29 cellular contexts compared by ENCODE assay signal in genomic region chr15:90493647-90494046, GRCh38. TPM values are rescaled to one million over a fixed set of nuclear protein-coding genes. Genes with fewer than 3 reads are reported as not detected.
A peak's percentile ranks its signal among the peaks of the same experiment; 100 is the strongest.
DNase-seq lines count a peak whose midpoint lies in the region; ATAC-seq and TF ChIP-seq lines count a peak whose summit lies in the region.
"Had no signal": no experiment of that assay in that cellular context is flagged by ENCODE, and none has a peak within 500 bp of the region (broad histone marks: within the 10 kb centered on the region; RNA-seq: fewer than 3 reads in every experiment).

No MANE protein-coding gene starts in this region.

- H3K4me3 ChIP-seq in lower leg skin (ENCODE audit: low read depth, poor library complexity, severe bottlenecking), result no peak overlapping the region
- H3K4me3 ChIP-seq: cardiac muscle cell, HAP-1, lung, neural progenitor cell, PC-9, skin epidermis, uterus had no signal

- TF ChIP-seq CTCF in lower leg skin (IDR thresholded peaks at IDR 0.05), result no peak

- TF ChIP-seq POLR2A in lower leg skin (IDR thresholded peaks at IDR 0.05), result no peak

- H3K36me3 Mint-ChIP-seq in activated CD4-positive, alpha-beta T cell treated with anti-CD3 and anti-CD28 coated beads, Interleukin-2, amount 10 ng/mL, durations not matched to agents 24 days and 14 days (ENCODE audit: low read depth), result peaks cover 69% of the 10 kb centered on the region
- peaks cover 76% of the 10 kb centered on the region for H3K36me3 Mint-ChIP-seq in stimulated activated naive CD8-positive, alpha-beta T cell treated with anti-CD3 and anti-CD28 coated beads, Interleukin-15, Interleukin-2, amounts not matched to agents 100 ng/mL and 50 ng/mL, for 24 hours (ENCODE audit: low read depth)
- H3K36me3 Mint-ChIP-seq in dendritic cell treated with granulocyte-macrophage colony-stimulating factor and Interleukin-4, amounts not matched to agents 40 ng/mL and 50 ng/mL, for 4 days (ENCODE audit: low read depth), result peaks cover 100% of the 10 kb centered on the region

- no peak for DNase-seq in activated CD4-positive, alpha-beta T cell treated with anti-CD3 and anti-CD28 coated beads, Interleukin-2, amount 10 ng/mL, durations not matched to agents 24 days and 14 days
- DNase-seq in activated CD4-positive, alpha-beta T cell treated with anti-CD3 and anti-CD28 coated beads, Interleukin-2, amount 50 U/mL, for 1 hour, result no peak
- DNase-seq in stimulated activated naive CD8-positive, alpha-beta T cell treated with anti-CD3 and anti-CD28 coated beads, Interleukin-15, Interleukin-2, amounts not matched to agents 100 U/mL and 50 U/mL, for 24 hours, result no peak
- DNase-seq in NK-92 (lab: John Stamatoyannopoulos, UW; ENCODE audit: unreplicated experiment) (no peak), lower leg skin (ENCODE audit: low spot score in 2 of 2) (no peak)
- DNase-seq: activated CD4-positive, alpha-beta T cell treated with anti-CD3 and anti-CD28 coated beads, Interleukin-2, amount 50 U/mL, for 4 hours; aorta; effector CD4-positive, alpha-beta T cell; hippocampal formation; MV-4-11; NCI-H146; NCI-H2107; NCI-H345; NCI-H69; PC-9; retina; stimulated activated naive CD8-positive, alpha-beta T cell treated with anti-CD3 and anti-CD28 coated beads, Interleukin-15, amount 100 ng/mL, for 72 hours; T1000; uterus; WERI-Rb-1 had no signal

- H3K4me1 Mint-ChIP-seq in activated CD4-positive, alpha-beta T cell treated with anti-CD3 and anti-CD28 coated beads, Interleukin-2, amount 10 ng/mL, durations not matched to agents 24 days and 14 days, result peaks cover 20% of the 10 kb centered on the region
- peaks cover 13% of the 10 kb centered on the region for H3K4me1 Mint-ChIP-seq in stimulated activated naive CD8-positive, alpha-beta T cell treated with anti-CD3 and anti-CD28 coated beads, Interleukin-15, Interleukin-2, amounts not matched to agents 100 ng/mL and 50 ng/mL, for 24 hours (ENCODE audit: low read depth)
- H3K4me1 Mint-ChIP-seq in dendritic cell treated with granulocyte-macrophage colony-stimulating factor and Interleukin-4, amounts not matched to agents 40 ng/mL and 50 ng/mL, for 4 days (ENCODE audit: low read depth), result peaks cover 18% of the 10 kb centered on the region
- H3K4me1 Mint-ChIP-seq: neural progenitor cell had no signal

- intact Hi-C loops in activated CD4-positive, alpha-beta T cell treated with anti-CD3 and anti-CD28 coated beads, Interleukin-2, amount 10 ng/mL, durations not matched to agents 24 days and 14 days (cut with micrococcal nuclease), result no loop called here
- intact Hi-C loops in dendritic cell treated with granulocyte-macrophage colony-stimulating factor and Interleukin-4, amounts not matched to agents 40 ng/mL and 50 ng/mL, for 4 days (cut with micrococcal nuclease), result loop anchor here (10.0 kb wide), 1 partner anchor 51 kb away; no protein-coding TSS in a partner anchor
- intact Hi-C loops in lower leg skin (cut with DNase I; ENCODE audit: low total_unique reads), result loop anchor here (10.0 kb wide), 1 partner anchor 169 kb away; no protein-coding TSS in a partner anchor

- no peak overlapping the region for H3K4me3 Mint-ChIP-seq in activated CD4-positive, alpha-beta T cell treated with anti-CD3 and anti-CD28 coated beads, Interleukin-2, amount 10 ng/mL, durations not matched to agents 24 days and 14 days
- H3K4me3 Mint-ChIP-seq in stimulated activated naive CD8-positive, alpha-beta T cell treated with anti-CD3 and anti-CD28 coated beads, Interleukin-15, Interleukin-2, amounts not matched to agents 100 ng/mL and 50 ng/mL, for 24 hours, result no peak overlapping the region
- H3K4me3 Mint-ChIP-seq in dendritic cell treated with granulocyte-macrophage colony-stimulating factor and Interleukin-4, amounts not matched to agents 40 ng/mL and 50 ng/mL, for 4 days, result no peak overlapping the region
- H3K4me3 Mint-ChIP-seq: neural progenitor cell; stimulated activated naive CD8-positive, alpha-beta T cell treated with anti-CD3 and anti-CD28 coated beads, Interleukin-15, amount 100 ng/mL, for 72 hours had no signal

- no peak for ATAC-seq in stimulated activated naive CD8-positive, alpha-beta T cell treated with anti-CD3 and anti-CD28 coated beads, Interleukin-15, Interleukin-2, amounts not matched to agents 100 U/mL and 50 U/mL, for 24 hours
- ATAC-seq in esophagus mucosa, result no peak
- ATAC-seq: Right ventricle myocardium inferior; stimulated activated naive CD8-positive, alpha-beta T cell treated with anti-CD3 and anti-CD28 coated beads, Interleukin-15, amount 100 ng/mL, for 72 hours had no signal

- no peaks in the 10 kb centered on the region for H3K27me3 Mint-ChIP-seq in activated CD4-positive, alpha-beta T cell treated with anti-CD3 and anti-CD28 coated beads, Interleukin-2, amount 10 ng/mL, durations not matched to agents 24 days and 14 days
- H3K27me3 Mint-ChIP-seq in stimulated activated naive CD8-positive, alpha-beta T cell treated with anti-CD3 and anti-CD28 coated beads, Interleukin-15, Interleukin-2, amounts not matched to agents 100 ng/mL and 50 ng/mL, for 24 hours, result no peaks in the 10 kb centered on the region
- H3K27me3 Mint-ChIP-seq in dendritic cell treated with granulocyte-macrophage colony-stimulating factor and Interleukin-4, amounts not matched to agents 40 ng/mL and 50 ng/mL, for 4 days, result no peaks in the 10 kb centered on the region
- H3K27me3 Mint-ChIP-seq: stimulated activated naive CD8-positive, alpha-beta T cell treated with anti-CD3 and anti-CD28 coated beads, Interleukin-15, amount 100 ng/mL, for 72 hours had no signal

- peak overlapping the region; percentile 67 for H3K27ac Mint-ChIP-seq in activated CD4-positive, alpha-beta T cell treated with anti-CD3 and anti-CD28 coated beads, Interleukin-2, amount 10 ng/mL, durations not matched to agents 24 days and 14 days
- peak overlapping the region; percentile 47 for H3K27ac Mint-ChIP-seq in stimulated activated naive CD8-positive, alpha-beta T cell treated with anti-CD3 and anti-CD28 coated beads, Interleukin-15, Interleukin-2, amounts not matched to agents 100 ng/mL and 50 ng/mL, for 24 hours
- peak overlapping the region; percentile 21 for H3K27ac Mint-ChIP-seq in dendritic cell treated with granulocyte-macrophage colony-stimulating factor and Interleukin-4, amounts not matched to agents 40 ng/mL and 50 ng/mL, for 4 days
- H3K27ac Mint-ChIP-seq: neural progenitor cell had no signal

- H3K9me3 Mint-ChIP-seq in activated CD4-positive, alpha-beta T cell treated with anti-CD3 and anti-CD28 coated beads, Interleukin-2, amount 10 ng/mL, durations not matched to agents 24 days and 14 days, result no peaks in the 10 kb centered on the region
- H3K9me3 Mint-ChIP-seq in stimulated activated naive CD8-positive, alpha-beta T cell treated with anti-CD3 and anti-CD28 coated beads, Interleukin-15, Interleukin-2, amounts not matched to agents 100 ng/mL and 50 ng/mL, for 24 hours, result no peaks in the 10 kb centered on the region
- no peaks in the 10 kb centered on the region for H3K9me3 Mint-ChIP-seq in dendritic cell treated with granulocyte-macrophage colony-stimulating factor and Interleukin-4, amounts not matched to agents 40 ng/mL and 50 ng/mL, for 4 days
- H3K9me3 Mint-ChIP-seq: neural progenitor cell; stimulated activated naive CD8-positive, alpha-beta T cell treated with anti-CD3 and anti-CD28 coated beads, Interleukin-15, amount 100 ng/mL, for 72 hours had no signal

RNA-seq across cellular contexts. Expression of gene CRTC3, which starts 36.1 kb away (rescaled TPM):
- 48.8 and 54.2 TPM in 2 replicates for total RNA-seq in activated CD4-positive, alpha-beta T cell treated with anti-CD3 and anti-CD28 coated beads, Interleukin-2, amount 10 ng/mL, durations not matched to agents 24 days and 14 days
- total RNA-seq in lower leg skin (10 to 100 TPM; 27.3 to 32.5 (median 28.9) TPM), esophagus mucosa (13.0 TPM)
